ENCODE assay signal across 22 cellular contexts in the genomic region with DNA sequence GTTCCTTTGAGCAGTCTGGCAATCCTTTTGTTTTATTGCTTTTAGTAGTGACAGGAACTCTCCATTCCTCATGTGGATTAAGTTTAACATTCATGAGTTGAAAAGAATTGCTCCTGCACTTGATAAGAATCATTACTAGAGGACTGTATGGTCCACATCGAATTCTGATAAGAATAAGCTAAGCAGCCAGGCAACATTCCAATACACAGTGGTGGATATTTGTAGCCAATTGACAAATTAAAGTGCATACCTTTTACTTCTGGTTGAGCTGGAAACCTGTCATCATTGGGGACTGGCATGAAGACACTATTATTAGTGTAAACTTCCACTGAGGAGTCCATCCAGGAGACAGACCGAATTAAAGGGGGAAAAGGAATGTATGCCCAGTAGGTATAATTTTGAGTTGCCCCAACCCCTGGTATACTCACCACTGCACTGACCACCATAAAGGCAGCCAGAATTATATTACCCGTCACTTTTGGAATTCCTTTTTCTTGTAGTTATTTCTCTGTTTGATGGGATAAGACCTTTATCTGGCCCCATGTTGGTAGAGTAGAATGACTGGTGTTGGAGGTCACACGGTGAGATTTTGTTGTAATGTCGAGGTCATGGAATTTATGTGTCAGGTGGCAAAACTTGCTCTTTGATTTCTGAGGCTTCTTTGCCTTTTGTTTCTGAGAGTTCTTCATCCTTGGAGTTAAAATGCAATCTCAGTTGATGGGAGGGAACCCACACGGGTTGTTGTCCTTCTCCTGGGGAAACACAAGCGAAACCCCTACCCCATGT.
"Had no signal": no experiment of that assay in that cellular context is flagged by ENCODE, and none has a peak within 500 bp of the region (broad histone marks: within the 10 kb centered on the region; RNA-seq: fewer than 3 reads in every experiment).

No MANE protein-coding gene starts in this region.

- H3K4me3 Mint-ChIP-seq: activated naive CD4-positive, alpha-beta T cell treated with anti-CD3 and anti-CD28 coated beads, Interleukin-2, amount 50 U/mL, for 24 hours; activated T-cell treated with anti-CD3 and anti-CD28 coated beads, Interleukin-2, amount 50 U/mL, for 24 hours; effector memory CD8-positive, alpha-beta T cell; immature natural killer cell; naive thymus-derived CD4-positive, alpha-beta T cell had no signal

- H3K27me3 ChIP-seq: ascending aorta, sigmoid colon, tibial nerve had no signal

- H3K79me2 ChIP-seq: parathyroid adenoma had no signal

- H3K4me1 ChIP-seq: parathyroid adenoma, sigmoid colon, tibial nerve had no signal

- H3K36me3 Mint-ChIP-seq: activated naive CD4-positive, alpha-beta T cell treated with anti-CD3 and anti-CD28 coated beads, Interleukin-2, amount 50 U/mL, for 24 hours; immature natural killer cell; naive thymus-derived CD4-positive, alpha-beta T cell had no signal

- H2AFZ ChIP-seq: parathyroid adenoma had no signal

- H3K4me3 ChIP-seq: ascending aorta, heart left ventricle, psoas muscle, sigmoid colon, tibial nerve had no signal

- H3K27ac ChIP-seq: ascending aorta, heart left ventricle, parathyroid adenoma, psoas muscle, sigmoid colon, tibial nerve had no signal

- H3K36me3 ChIP-seq: ascending aorta, heart left ventricle, sigmoid colon, tibial nerve had no signal

- H3K9me3 Mint-ChIP-seq: activated naive CD4-positive, alpha-beta T cell treated with anti-CD3 and anti-CD28 coated beads, Interleukin-2, amount 50 U/mL, for 24 hours; activated T-cell treated with anti-CD3 and anti-CD28 coated beads, Interleukin-2, amount 50 U/mL, for 24 hours; effector memory CD8-positive, alpha-beta T cell; immature natural killer cell; naive thymus-derived CD4-positive, alpha-beta T cell had no signal

- ATAC-seq: effector memory CD8-positive, alpha-beta T cell; heart left ventricle; left colon; naive thymus-derived CD4-positive, alpha-beta T cell; psoas muscle had no signal

- DNase-seq: activated CD8-positive, alpha-beta memory T cell treated with anti-CD3 and anti-CD28 coated beads, Interleukin-2, amount 50 U/mL, for 48 hours; activated T-cell treated with anti-CD3 and anti-CD28 coated beads, Interleukin-2, amount 50 U/mL, for 24 hours; caudate nucleus; cortex of kidney; effector memory CD8-positive, alpha-beta T cell; heart left ventricle; hypothalamus; immature natural killer cell; kidney; left colon; midbrain; naive thymus-derived CD4-positive, alpha-beta T cell; nucleus accumbens; psoas muscle; sigmoid colon; stimulated activated CD4-positive, alpha-beta T cell treated with anti-CD3 and anti-CD28 coated beads, Interleukin-15, amount 100 ng/mL, for 24 hours; stimulated activated CD4-positive, alpha-beta T cell treated with anti-CD3 and anti-CD28 coated beads, Interleukin-2, amount 100 ng/mL, for 24 hours; stimulated activated naive CD4-positive, alpha-beta T cell had no signal

- H3K27ac Mint-ChIP-seq: activated T-cell treated with anti-CD3 and anti-CD28 coated beads, Interleukin-2, amount 50 U/mL, for 24 hours; effector memory CD8-positive, alpha-beta T cell; immature natural killer cell; naive thymus-derived CD4-positive, alpha-beta T cell had no signal

- H3K9me3 ChIP-seq: ascending aorta, heart left ventricle, psoas muscle, sigmoid colon, tibial nerve had no signal
